Comparison of ENCODE assay signal across 7 cellular contexts in the genomic region with DNA sequence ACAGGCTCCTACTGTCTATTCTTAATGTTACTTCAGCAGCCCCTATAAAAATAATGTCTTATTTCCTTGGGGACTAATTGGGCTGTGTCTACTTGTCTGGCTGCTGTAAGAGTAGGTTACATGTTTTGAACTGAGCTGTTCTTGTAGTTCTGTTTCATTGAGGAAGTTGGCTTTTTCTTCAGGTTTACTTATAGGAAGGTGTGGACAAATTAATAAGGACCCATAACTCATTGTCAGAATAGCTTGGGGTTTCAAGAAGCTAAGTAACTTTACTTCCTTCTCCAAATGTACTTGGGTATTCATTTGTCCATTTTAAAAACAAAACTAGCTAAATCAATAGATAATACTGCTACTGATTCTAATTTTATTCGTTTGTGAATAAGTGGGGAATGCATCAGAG.
"Had no signal": no experiment of that assay in that cellular context is flagged by ENCODE, and none has a peak within 500 bp of the region (broad histone marks: within the 10 kb centered on the region; RNA-seq: fewer than 3 reads in every experiment).

No MANE protein-coding gene starts in this region.

- DNase-seq: GDM1, GF-D8 had no signal

- FAIRE-seq: G401.6, GM12891, GM12892, GM18507, GM19239 had no signal
